14 cellular contexts compared by ENCODE assay signal in genomic region chrX:22629105-22629725, GRCh38.
A peak's percentile ranks its signal among the peaks of the same experiment; 100 is the strongest.
DNase-seq lines count a peak whose midpoint lies in the region; ATAC-seq and TF ChIP-seq lines count a peak whose summit lies in the region.
"Had no signal": no experiment of that assay in that cellular context is flagged by ENCODE, and none has a peak within 500 bp of the region (broad histone marks: within the 10 kb centered on the region; RNA-seq: fewer than 3 reads in every experiment).

No MANE protein-coding gene starts in this region.

- H3K27me3 ChIP-seq in rectal smooth muscle tissue (ENCODE audit: control insufficient read depth, insufficient read depth, low read length) = no peaks in the 10 kb centered on the region
- H3K27me3 ChIP-seq: suprapubic skin had no signal

- peak; percentile 55 for DNase-seq in G401 (ENCODE audit: low spot score)
- peak; percentile 2 for DNase-seq in RPMI7951 (ENCODE audit: low read depth)
- peak; percentile 21 for DNase-seq in fibroblast of gingiva (ENCODE audit: low read depth)
- DNase-seq in mesothelial cell of epicardium (ENCODE audit: low spot score in 2 of 2, unreplicated experiment in 2 of 2) = no peak
- DNase-seq in DMS153 (lab: John Stamatoyannopoulos, UW) = no peak
- no peak for DNase-seq in activated T-cell treated with anti-CD3 and anti-CD28 coated beads, Interleukin-2, amount 50 U/mL, for 4 hours
- DNase-seq: COR-L47, NCI-H1105 had no signal

- peaks cover 20% of the 10 kb centered on the region for H3K9me3 Mint-ChIP-seq in mesothelial cell of epicardium
- no peaks in the 10 kb centered on the region for H3K9me3 Mint-ChIP-seq in activated T-cell treated with anti-CD3 and anti-CD28 coated beads, Interleukin-2, amount 50 U/mL, for 4 hours

- no peak for TF ChIP-seq CTCF in mesothelial cell of epicardium (IDR thresholded peaks at IDR 0.05; ENCODE audit: unreplicated experiment)

- H3K36me3 Mint-ChIP-seq in mesothelial cell of epicardium = no peaks in the 10 kb centered on the region
- H3K36me3 Mint-ChIP-seq in activated T-cell treated with anti-CD3 and anti-CD28 coated beads, Interleukin-2, amount 50 U/mL, for 4 hours (ENCODE audit: insufficient read depth) = no peaks in the 10 kb centered on the region
- H3K36me3 Mint-ChIP-seq: activated naive CD8-positive, alpha-beta T cell had no signal

- no peak for ATAC-seq in HG03442 (IDR thresholded peaks at IDR 0.05; ENCODE audit: unreplicated experiment)
- no peak for ATAC-seq in activated T-cell treated with anti-CD3 and anti-CD28 coated beads, Interleukin-2, amount 50 U/mL, for 4 hours

- peaks cover 9% of the 10 kb centered on the region for H3K27me3 Mint-ChIP-seq in mesothelial cell of epicardium (ENCODE audit: low read depth)
- no peaks in the 10 kb centered on the region for H3K27me3 Mint-ChIP-seq in activated T-cell treated with anti-CD3 and anti-CD28 coated beads, Interleukin-2, amount 50 U/mL, for 4 hours (ENCODE audit: low read depth)
- H3K27me3 Mint-ChIP-seq: activated naive CD8-positive, alpha-beta T cell; progenitor cell of endocrine pancreas had no signal

- no peak overlapping the region for H3K4me3 Mint-ChIP-seq in mesothelial cell of epicardium
- no peak overlapping the region for H3K4me3 Mint-ChIP-seq in activated T-cell treated with anti-CD3 and anti-CD28 coated beads, Interleukin-2, amount 50 U/mL, for 4 hours
- H3K4me3 Mint-ChIP-seq: activated naive CD8-positive, alpha-beta T cell had no signal

- H3K27ac ChIP-seq in rectal smooth muscle tissue (ENCODE audit: low read depth, low read length) = peak overlapping the region; percentile 19
- H3K27ac ChIP-seq: suprapubic skin had no signal

- H3K36me3 ChIP-seq in rectal smooth muscle tissue (ENCODE audit: control insufficient read depth, insufficient read depth, low read length) = no peaks in the 10 kb centered on the region
- H3K36me3 ChIP-seq: suprapubic skin had no signal

- H3K9ac ChIP-seq in rectal smooth muscle tissue (ENCODE audit: low read length) = no peak overlapping the region

- no peak overlapping the region for H3K27ac Mint-ChIP-seq in mesothelial cell of epicardium
- H3K27ac Mint-ChIP-seq: activated naive CD8-positive, alpha-beta T cell; progenitor cell of endocrine pancreas had no signal

- in situ Hi-C loops in G401 (cut with HindIII; ENCODE audit: low sequenced_read_pairs) = no loop called here

- H3K4me1 Mint-ChIP-seq in mesothelial cell of epicardium = peaks cover 29% of the 10 kb centered on the region
- no peaks in the 10 kb centered on the region for H3K4me1 Mint-ChIP-seq in activated T-cell treated with anti-CD3 and anti-CD28 coated beads, Interleukin-2, amount 50 U/mL, for 4 hours (ENCODE audit: low read depth)

- H3K4me3 ChIP-seq in rectal smooth muscle tissue (ENCODE audit: low read length) = no peak overlapping the region
- H3K4me3 ChIP-seq: lung, suprapubic skin had no signal

- peaks cover 4% of the 10 kb centered on the region for H3K4me1 ChIP-seq in rectal smooth muscle tissue (ENCODE audit: control insufficient read depth, insufficient read depth, low read length)
- H3K4me1 ChIP-seq: suprapubic skin had no signal

Comparison
In these comparisons a context has a peak if more than half of its experiments do, and no peak if none do; other contexts are left out.
1. DNase-seq: peak in G401 (single experiment), RPMI7951 (single experiment) and fibroblast of gingiva (single experiment); none in mesothelial cell of epicardium (0 of 2), DMS153 (single experiment) and activated T-cell treated with anti-CD3 and anti-CD28 coated beads, Interleukin-2, amount 50 U/mL, for 4 hours (single experiment).